22 cellular contexts compared by ENCODE assay signal in the genomic region with DNA sequence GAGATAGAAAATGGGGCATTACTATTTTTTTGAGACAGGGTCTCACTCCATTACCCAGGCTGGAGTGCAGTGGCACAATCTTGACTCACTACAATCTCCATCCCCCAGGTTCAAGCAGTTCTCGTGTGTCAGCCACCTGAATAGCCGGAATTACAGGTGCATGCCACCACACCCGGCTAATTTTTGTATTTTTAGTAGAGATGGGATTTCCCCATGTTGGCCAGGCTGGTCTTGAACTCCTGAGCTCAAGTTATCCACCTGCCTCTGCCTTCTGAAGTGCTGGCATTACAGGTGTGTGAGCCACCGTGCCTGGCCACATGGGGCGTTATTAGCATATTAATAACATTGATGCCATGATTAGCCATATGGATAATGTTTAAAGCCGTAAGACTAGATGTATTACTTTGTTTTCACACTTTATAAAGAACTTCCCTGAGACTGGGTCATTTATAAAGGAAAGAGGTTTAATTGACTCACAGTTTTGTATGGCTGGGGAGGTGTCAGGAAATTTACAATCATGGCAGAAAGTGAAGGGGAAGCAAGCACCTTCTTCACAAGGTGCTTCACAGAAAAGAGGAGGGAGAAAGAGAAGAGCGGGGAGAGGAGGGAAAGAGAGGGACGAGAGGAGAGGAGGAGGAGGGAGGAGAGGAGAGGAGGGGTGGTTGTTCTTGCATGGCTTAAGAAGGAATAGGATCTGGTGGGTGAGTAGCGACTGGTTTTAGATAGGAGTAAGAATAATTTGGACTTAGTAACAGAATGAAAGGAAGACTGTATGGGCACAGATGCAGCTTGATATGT. TPM values are rescaled to one million over a fixed set of nuclear protein-coding genes. Genes with fewer than 3 reads are reported as not detected.
DNase-seq lines count a peak whose midpoint lies in the region; ATAC-seq, FAIRE-seq and TF ChIP-seq lines count a peak whose summit lies in the region.
"Had no signal": no experiment of that assay in that cellular context is flagged by ENCODE, and none has a peak within 500 bp of the region (broad histone marks: within the 10 kb centered on the region; RNA-seq: fewer than 3 reads in every experiment).

No MANE protein-coding gene starts in this region.

- H2AFZ ChIP-seq in OCI-LY3 (ENCODE audit: low read depth, low read length) = no peak overlapping the region
- H2AFZ ChIP-seq: GM23248 had no signal

- no peaks in the 10 kb centered on the region for H4K20me1 ChIP-seq in OCI-LY3 (ENCODE audit: insufficient read depth, low read length)

- H3K9ac ChIP-seq in OCI-LY3 (ENCODE audit: low read length) = no peak overlapping the region
- H3K9ac ChIP-seq: GM23248 had no signal

- ATAC-seq in lung (ENCODE audit: insufficient read depth, low FRiP score) = peak; percentile 68
- ATAC-seq in GM18873 (IDR thresholded peaks at IDR 0.05; ENCODE audit: low FRiP score, unreplicated experiment) = no peak
- ATAC-seq: A549, PC-3 had no signal

- H3K4me2 ChIP-seq in OCI-LY3 (ENCODE audit: low read length) = 0 out of 2 replicates have a peak overlapping the region, but pooled peaks have one; percentile 2
- H3K4me2 ChIP-seq: A549 had no signal

- H3K79me2 ChIP-seq in OCI-LY3 (ENCODE audit: low read length) = no peaks in the 10 kb centered on the region

- DNase-seq in epithelial cell of esophagus (ENCODE audit: low read depth) (peak; percentile 28), lung (ENCODE audit: low spot score) (peak; percentile 32), HTR-8/SVneo (ENCODE audit: insufficient read length, low spot score) (no peak), NCI-H1105 (lab: John Stamatoyannopoulos, UW) (no peak), DMS114 treated with DMSO at 0.1 percent for 48 hours (lab: John Stamatoyannopoulos, UW; ENCODE audit: unreplicated experiment) (no peak)
- DNase-seq: DND-41, GM23248, Karpas-422, NCI-H1436 treated with DMSO at 0.1 percent for 48 hours, NCI-H1930, NCI-H446, NCI-H526, PC-3, RPMI8226, SHP77 had no signal

- H3K36me3 ChIP-seq in OCI-LY3 (replicated peaks; ENCODE audit: low read depth, low read length) (no peaks in the 10 kb centered on the region), lung (ENCODE audit: control insufficient read depth in 2 of 2, insufficient read depth in 2 of 2, low read length in 2 of 2) (peaks cover 0 to 2% of the 10 kb centered on the region in 2 donors)

- H3K4me1 ChIP-seq in OCI-LY3 (ENCODE audit: low read length) = peaks cover 10% of the 10 kb centered on the region; the same call in 1 of the 2 replicates
- no peaks in the 10 kb centered on the region for H3K4me1 ChIP-seq in lung (ENCODE audit: control insufficient read depth in 2 of 2, insufficient read depth in 2 of 2, low read length in 2 of 2)
- H3K4me1 ChIP-seq: A549 had no signal

- H3K4me3 ChIP-seq in OCI-LY3 (ENCODE audit: low read length) (no peak overlapping the region), epithelial cell of esophagus (ENCODE audit: low read length) (no peak overlapping the region), lung (no peak overlapping the region)
- H3K4me3 ChIP-seq: A549, GM23248 had no signal

- no peaks in the 10 kb centered on the region for H3K27me3 ChIP-seq in OCI-LY3 (ENCODE audit: low read depth, low read length)
- no peaks in the 10 kb centered on the region for H3K27me3 ChIP-seq in lung (ENCODE audit: control insufficient read depth, insufficient read depth)

- H3K9me3 ChIP-seq in OCI-LY3 (ENCODE audit: insufficient read depth, low read length) (no peaks in the 10 kb centered on the region), lung (ENCODE audit: control insufficient read depth in 2 of 2, insufficient read depth in 1 of 2, low read length in 1 of 2) (no peaks in the 10 kb centered on the region)
- H3K9me3 ChIP-seq: A549 had no signal

- 73 to 85% methylated on average over 9 of the region's 9 CpGs for WGBS in lung, 2 donors

- no peak for FAIRE-seq in HTR-8/SVneo (lab: Jason Lieb, UNC)
- FAIRE-seq: A549, D721Med, GM12891 had no signal

- H3K27ac ChIP-seq in 22Rv1 (0 out of 2 replicates have a peak overlapping the region, but pooled peaks have one; percentile 2), OCI-LY3 (ENCODE audit: low read length) (no peak overlapping the region), lung (ENCODE audit: low read depth in 1 of 2, low read length in 1 of 2) (no peak overlapping the region)
- H3K27ac ChIP-seq: A549, GM23248 had no signal

- no peak for TF ChIP-seq CTCF in 22Rv1 (IDR thresholded peaks at IDR 0.05)
- TF ChIP-seq CTCF in OCI-LY3 (IDR thresholded peaks at IDR 0.05; ENCODE audit: low read depth, low read length) = no peak
- TF ChIP-seq CTCF in epithelial cell of esophagus (IDR thresholded peaks at IDR 0.05; ENCODE audit: insufficient read depth, low read depth, low read length, missing control alignments) = no peak
- no peak for TF ChIP-seq CTCF in lung (IDR thresholded peaks at IDR 0.05; ENCODE audit: control extremely low read depth, extremely low read depth)

RNA-seq across cellular contexts. Expression of a gene that starts 51.9 kb away (rescaled TPM):
- 100 to 1,000 TPM in 1 of 2 donors, 10 to 100 TPM in 1; 59.2 to 100 TPM for total RNA-seq in lung
- 10 to 100 TPM; 15.6 to 44.3 TPM for polyA plus RNA-seq in lung
- polyA plus RNA-seq: CD14-positive monocyte had no signal

Comparison
In these comparisons a context has a peak if more than half of its experiments do, and no peak if none do; other contexts are left out.
1. DNase-seq: peak in epithelial cell of esophagus (single experiment) and lung (single experiment); none in HTR-8/SVneo (single experiment), NCI-H1105 (single experiment) and DMS114 treated with DMSO at 0.1 percent for 48 hours (single experiment).